Comparison of ENCODE assay signal across 1 cellular context in genomic region chr3:13254028-13254951, GRCh38.
A peak's percentile ranks its signal among the peaks of the same experiment; 100 is the strongest.
TF ChIP-seq lines count a peak whose summit lies in the region.

No MANE protein-coding gene starts in this region.

TF ChIP-seq in HepG2, 621 proteins besides CTCF, POLR2A, EP300 and RAD21 (continued from another document):
- TF ChIP-seq CEBPZ (IDR thresholded peaks at IDR 0.05; ENCODE audit: low read length) (no peak), ZNF331 (CRISPR knock-in tag; IDR thresholded peaks at IDR 0.05) (0 out of 2 replicates have a peak, but pooled peaks have one; percentile 57), HNRNPL (IDR thresholded peaks at IDR 0.05; ENCODE audit: low read depth, low read length) (peak; percentile 93), ELK4 (CRISPR knock-in tag; IDR thresholded peaks at IDR 0.05; ENCODE audit: borderline replicate concordance) (no peak), GLMP (CRISPR knock-in tag; IDR thresholded peaks at IDR 0.05; ENCODE audit: borderline replicate concordance) (no peak), ZC3H4 (CRISPR knock-in tag; IDR thresholded peaks at IDR 0.05; ENCODE audit: borderline replicate concordance) (no peak), ZNF235 (CRISPR knock-in tag; IDR thresholded peaks at IDR 0.05; ENCODE audit: borderline replicate concordance) (peak; percentile 76; the same call in 1 of the 2 replicates), MYNN (CRISPR knock-in tag; IDR thresholded peaks at IDR 0.05; ENCODE audit: low read depth) (no peak), BCL6 (CRISPR knock-in tag; IDR thresholded peaks at IDR 0.05) (peak; percentile 86), TBL1XR1 (IDR thresholded peaks at IDR 0.05; ENCODE audit: borderline replicate concordance, low read length, partially characterized antibody) (no peak), DBP (CRISPR knock-in tag; IDR thresholded peaks at IDR 0.05; ENCODE audit: not compliant biosample characterization) (no peak), ZHX1 (CRISPR knock-in tag; IDR thresholded peaks at IDR 0.05; ENCODE audit: low read depth) (peak; percentile 93), ZNF251 (CRISPR knock-in tag; IDR thresholded peaks at IDR 0.05) (no peak), ZNF3 (CRISPR knock-in tag; IDR thresholded peaks at IDR 0.05) (no peak), ZNF747 (CRISPR knock-in tag; IDR thresholded peaks at IDR 0.05; ENCODE audit: borderline replicate concordance) (0 out of 2 replicates have a peak, but pooled peaks have one; percentile 17), LCORL (IDR thresholded peaks at IDR 0.05) (no peak), LCORL (CRISPR knock-in tag; IDR thresholded peaks at IDR 0.05) (0 out of 2 replicates have a peak, but pooled peaks have one; percentile 10), CENPT (CRISPR knock-in tag; IDR thresholded peaks at IDR 0.05; ENCODE audit: low read depth) (no peak), ZNF407 (CRISPR knock-in tag; IDR thresholded peaks at IDR 0.05; ENCODE audit: not compliant biosample characterization) (no peak), ZNF670 (CRISPR knock-in tag; IDR thresholded peaks at IDR 0.05; ENCODE audit: borderline replicate concordance) (0 out of 2 replicates have a peak, but pooled peaks have one; percentile 26), PRDM15 (CRISPR knock-in tag; IDR thresholded peaks at IDR 0.05) (no peak), MEIS2 (CRISPR knock-in tag; IDR thresholded peaks at IDR 0.05) (peak; percentile 33; the same call in 1 of the 2 replicates), ZKSCAN8 (CRISPR knock-in tag; IDR thresholded peaks at IDR 0.05; ENCODE audit: borderline replicate concordance) (peak; percentile 16; the same call in 1 of the 2 replicates), FOXM1 (CRISPR knock-in tag; IDR thresholded peaks at IDR 0.05) (no peak), DNMT1 (CRISPR knock-in tag; IDR thresholded peaks at IDR 0.05) (no peak), SUZ12 (IDR thresholded peaks at IDR 0.05; ENCODE audit: low read depth, low read length) (no peak), HDAC2 (CRISPR knock-in tag; IDR thresholded peaks at IDR 0.05) (peak; percentile 73)
